In the genomic region with DNA sequence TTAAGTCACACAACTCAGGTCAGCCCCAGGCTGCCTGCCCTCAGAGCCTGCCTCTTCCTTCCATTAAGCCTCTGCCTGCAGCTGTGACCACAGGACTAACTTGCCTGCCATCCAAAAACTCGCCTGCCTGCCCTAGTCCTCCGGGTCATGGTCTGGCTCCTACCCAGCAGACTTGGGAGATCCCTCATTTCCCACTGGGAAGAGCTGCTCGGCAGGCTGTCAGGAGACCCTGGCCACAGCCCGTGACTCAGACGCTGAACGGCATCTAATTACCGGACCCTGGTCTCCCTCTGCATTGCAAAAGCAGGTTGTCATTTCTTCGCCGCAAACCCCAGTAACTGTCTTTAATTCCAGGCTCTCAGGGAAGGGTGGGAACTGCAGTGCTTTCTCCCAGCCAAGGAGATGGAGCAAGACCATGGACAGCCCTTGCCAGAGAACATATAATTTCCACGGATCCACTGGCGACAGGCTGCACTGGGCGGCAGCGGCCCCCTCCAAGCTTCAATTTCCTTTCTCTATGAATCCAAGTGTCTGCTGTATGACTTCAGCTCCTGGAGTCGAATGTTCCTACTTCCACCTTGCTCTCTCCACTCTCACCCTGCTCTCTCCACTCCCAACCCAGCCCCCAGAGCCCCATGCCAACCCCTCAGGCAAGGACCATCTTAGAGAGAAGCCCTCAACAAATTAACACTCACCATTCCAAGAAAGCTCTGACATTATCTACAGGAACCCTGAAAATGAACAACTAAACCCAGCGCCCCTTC, we compare ENCODE assay signal across 8 cellular contexts. TPM values are rescaled to one million over a fixed set of nuclear protein-coding genes. Genes with fewer than 3 reads are reported as not detected.
DNase-seq lines count a peak whose midpoint lies in the region; ATAC-seq and TF ChIP-seq lines count a peak whose summit lies in the region.
"Had no signal": no experiment of that assay in that cellular context is flagged by ENCODE, and none has a peak within 500 bp of the region (broad histone marks: within the 10 kb centered on the region; RNA-seq: fewer than 3 reads in every experiment).

No MANE protein-coding gene starts in this region.

- in situ Hi-C loops in astrocyte of the spinal cord (cut with HindIII; ENCODE audit: low sequenced_read_pairs) = no loop called here

- H3K27ac Mint-ChIP-seq in type B pancreatic cell = peak overlapping the region; percentile 72

- H3K9me2 ChIP-seq in MM.1S (replicated peaks; ENCODE audit: insufficient read depth, low read length) = no peaks in the 10 kb centered on the region

- H3K36me3 ChIP-seq in MM.1S (replicated peaks; ENCODE audit: insufficient read depth, low read length) (no peaks in the 10 kb centered on the region), left lung (peaks cover 0 to 1% of the 10 kb centered on the region in 2 donors)

- intact Hi-C loops in left lung (cut with DNase I) = no loop called here

- 0 out of 2 replicates have a peak overlapping the region, but pooled peaks have one; percentile 2 for H3K4me2 ChIP-seq in MM.1S (ENCODE audit: low read depth, low read length)

- H3K9me3 Mint-ChIP-seq in type B pancreatic cell = no peaks in the 10 kb centered on the region

- H3K27ac ChIP-seq in MM.1S (ENCODE audit: low read length) (no peak overlapping the region), left lung (peak overlapping the region; percentile 56 to 75)

- TF ChIP-seq CTCF in MM.1S (IDR thresholded peaks at IDR 0.05; ENCODE audit: low read length) (no peak), astrocyte of the spinal cord (IDR thresholded peaks at IDR 0.05; ENCODE audit: low read depth, low read length) (no peak), left lung (IDR thresholded peaks at IDR 0.05) (no peak), type B pancreatic cell (conservative IDR thresholded peaks at IDR 0.05) (no peak)

- no peaks in the 10 kb centered on the region for H3K79me2 ChIP-seq in MM.1S (ENCODE audit: low read length)

- peak overlapping the region; percentile 35 for H3K4me3 Mint-ChIP-seq in type B pancreatic cell

- no peaks in the 10 kb centered on the region for H3K9me3 ChIP-seq in MM.1S (replicated peaks; ENCODE audit: insufficient read depth, low read length)
- no peaks in the 10 kb centered on the region for H3K9me3 ChIP-seq in left lung

- H3K4me3 ChIP-seq in MM.1S (ENCODE audit: low read length) (no peak overlapping the region), astrocyte of the spinal cord (ENCODE audit: low read depth, low read length) (no peak overlapping the region), left lung (peak overlapping the region in 1 of 2 donors; percentile 19)

- H3F3A ChIP-seq in MM.1S (ENCODE audit: insufficient read depth, low read length) = no peaks in the 10 kb centered on the region

- DNase-seq in MM.1S = no peak
- DNase-seq in astrocyte of the spinal cord (ENCODE audit: low read depth, low spot score) = peak; percentile 99
- peak in 1 of 2 donors; percentile 82 for DNase-seq in left lung
- DNase-seq in type B pancreatic cell (ENCODE audit: extremely low spot score, unreplicated experiment) = no peak
- DNase-seq in NCI-H2029 (lab: John Stamatoyannopoulos, UW) = no peak
- no peak for DNase-seq in NAMALWA (ENCODE audit: low spot score)
- DNase-seq: stimulated activated CD4-positive, alpha-beta T cell treated with anti-CD3 and anti-CD28 coated beads, Interleukin-15, amount 100 ng/mL, for 24 hours had no signal

- no peaks in the 10 kb centered on the region for H4K20me1 ChIP-seq in MM.1S (ENCODE audit: insufficient read depth, low read length)

- H2AFZ ChIP-seq in MM.1S (ENCODE audit: low read length) = peak overlapping the region; percentile 19; the same call in 1 of the 2 replicates

- H3K9ac ChIP-seq in MM.1S (ENCODE audit: low read length) = no peak overlapping the region

- H3K36me3 Mint-ChIP-seq in type B pancreatic cell = peaks cover 10% of the 10 kb centered on the region

- ATAC-seq in left lung (peak; percentile 73), esophagus mucosa (no peak)

- H3K4me1 Mint-ChIP-seq in type B pancreatic cell (ENCODE audit: unreplicated experiment) = peaks cover 26% of the 10 kb centered on the region

- no peaks in the 10 kb centered on the region for H3K27me3 Mint-ChIP-seq in type B pancreatic cell

- peaks cover 8% of the 10 kb centered on the region; the same call in 1 of the 2 replicates for H3K4me1 ChIP-seq in MM.1S (ENCODE audit: low read length)
- H3K4me1 ChIP-seq in left lung = peaks cover 8 to 24% of the 10 kb centered on the region in 2 donors

- no peaks in the 10 kb centered on the region for H3K27me3 ChIP-seq in MM.1S (replicated peaks; ENCODE audit: insufficient read depth, low read length)
- no peaks in the 10 kb centered on the region for H3K27me3 ChIP-seq in left lung

RNA-seq across cellular contexts. Expression of gene OLFML2B, which starts 20.4 kb away (rescaled TPM):
- total RNA-seq in left lung = 10 to 100 TPM; 36.1 to 46.8 TPM
- total RNA-seq in type B pancreatic cell (ENCODE audit: low replicate concordance) = 11.9 and 35.0 TPM in 2 replicates
- 0.72 TPM for total RNA-seq in esophagus mucosa
